11 cellular contexts compared by ENCODE assay signal in genomic region chrX:39895228-39896110, GRCh38.
DNase-seq lines count a peak whose midpoint lies in the region; ATAC-seq and TF ChIP-seq lines count a peak whose summit lies in the region.
"Had no signal": no experiment of that assay in that cellular context is flagged by ENCODE, and none has a peak within 500 bp of the region (broad histone marks: within the 10 kb centered on the region; RNA-seq: fewer than 3 reads in every experiment).

No MANE protein-coding gene starts in this region.

- peaks cover 4% of the 10 kb centered on the region for H3F3A ChIP-seq in smooth muscle cell (ENCODE audit: low read depth)

- H3K4me1 ChIP-seq in smooth muscle cell (ENCODE audit: low read depth) (peaks cover 34% of the 10 kb centered on the region), uterus (no peaks in the 10 kb centered on the region)

- no peaks in the 10 kb centered on the region for H3K36me3 Mint-ChIP-seq in endothelial cell (ENCODE audit: low read depth, unreplicated experiment)

- no peaks in the 10 kb centered on the region for H3K27me3 ChIP-seq in smooth muscle cell (ENCODE audit: low read depth)
- H3K27me3 ChIP-seq in uterus: no peaks in the 10 kb centered on the region

- H3K27me3 Mint-ChIP-seq in endothelial cell (ENCODE audit: unreplicated experiment): peaks cover 3% of the 10 kb centered on the region

- H3K4me3 ChIP-seq in smooth muscle cell (no peak overlapping the region), uterus (no peak overlapping the region)
- H3K4me3 ChIP-seq: K562 had no signal

- H4K20me1 ChIP-seq in smooth muscle cell (ENCODE audit: low read depth): no peaks in the 10 kb centered on the region

- peak overlapping the region; percentile 38 for H3K27ac Mint-ChIP-seq in endothelial cell (ENCODE audit: unreplicated experiment)

- no peak overlapping the region for H3K4me3 Mint-ChIP-seq in endothelial cell (ENCODE audit: unreplicated experiment)

- H3K4me1 Mint-ChIP-seq in endothelial cell (ENCODE audit: unreplicated experiment): peaks cover 16% of the 10 kb centered on the region

- peak overlapping the region; percentile 11 for H3K9ac ChIP-seq in smooth muscle cell (ENCODE audit: low read depth)

- WGBS in smooth muscle cell (ENCODE audit: low lambda C conversion rate): 88% methylated on average over 18 of the region's 18 CpGs

- DNase-seq in DMS153 treated with DMSO at 0.1 percent for 48 hours (lab: John Stamatoyannopoulos, UW; ENCODE audit: unreplicated experiment) (peak; percentile 22), DMS153 (lab: John Stamatoyannopoulos, UW) (no peak), NCI-H748 treated with DMSO at 0.1 percent for 48 hours (lab: John Stamatoyannopoulos, UW) (peak; percentile 5), endothelial cell (ENCODE audit: low spot score) (no peak), smooth muscle cell (lab: John Stamatoyannopoulos, UW; ENCODE audit: unreplicated experiment) (no peak), uterus (no peak)
- DNase-seq: activated CD4-positive, alpha-beta T cell treated with anti-CD3 and anti-CD28 coated beads for 1 hour; activated naive CD4-positive, alpha-beta T cell treated with anti-CD3 and anti-CD28 coated beads, Interleukin-2, amount 50 U/mL, for 16 hours had no signal

- TF ChIP-seq POLR2A in uterus (IDR thresholded peaks at IDR 0.05): no peak

- H3K79me2 ChIP-seq in smooth muscle cell (ENCODE audit: low read depth): no peaks in the 10 kb centered on the region

- no peaks in the 10 kb centered on the region for H3K9me3 Mint-ChIP-seq in endothelial cell (ENCODE audit: unreplicated experiment)

- peak overlapping the region; percentile 57 for H3K27ac ChIP-seq in smooth muscle cell (ENCODE audit: low read depth)
- H3K27ac ChIP-seq in uterus: no peak overlapping the region

- no peak for TF ChIP-seq CTCF in endothelial cell (IDR thresholded peaks at IDR 0.05; ENCODE audit: unreplicated experiment)
- no peak for TF ChIP-seq CTCF in smooth muscle cell (IDR thresholded peaks at IDR 0.05; ENCODE audit: borderline replicate concordance, insufficient read depth, poor library complexity, severe bottlenecking)
- no peak for TF ChIP-seq CTCF in uterus (IDR thresholded peaks at IDR 0.05)

- no peak overlapping the region for H2AFZ ChIP-seq in smooth muscle cell (ENCODE audit: low read depth)

- H3K4me2 ChIP-seq in smooth muscle cell: peak overlapping the region; percentile 43

- ATAC-seq in GM21447 (IDR thresholded peaks at IDR 0.05; ENCODE audit: unreplicated experiment) (no peak), GM21515 (IDR thresholded peaks at IDR 0.05; ENCODE audit: unreplicated experiment) (no peak)
- ATAC-seq: K562 had no signal

- intact Hi-C loops in uterus (cut with DNase I; ENCODE audit: low total_unique reads): no loop called here

- no peaks in the 10 kb centered on the region for H3K36me3 ChIP-seq in smooth muscle cell (ENCODE audit: low read depth)
- no peaks in the 10 kb centered on the region for H3K36me3 ChIP-seq in uterus

- H3K9me3 ChIP-seq in smooth muscle cell (replicated peaks; ENCODE audit: low read depth): no peaks in the 10 kb centered on the region
- H3K9me3 ChIP-seq in uterus: no peaks in the 10 kb centered on the region

Comparison
In these comparisons a context has a peak if more than half of its experiments do, and no peak if none do; other contexts are left out.
1. DNase-seq: peak in DMS153 treated with DMSO at 0.1 percent for 48 hours (single experiment) and NCI-H748 treated with DMSO at 0.1 percent for 48 hours (single experiment); none in DMS153 (single experiment), endothelial cell (single experiment), smooth muscle cell (single experiment) and uterus (0 of 2).